In the genomic region with DNA sequence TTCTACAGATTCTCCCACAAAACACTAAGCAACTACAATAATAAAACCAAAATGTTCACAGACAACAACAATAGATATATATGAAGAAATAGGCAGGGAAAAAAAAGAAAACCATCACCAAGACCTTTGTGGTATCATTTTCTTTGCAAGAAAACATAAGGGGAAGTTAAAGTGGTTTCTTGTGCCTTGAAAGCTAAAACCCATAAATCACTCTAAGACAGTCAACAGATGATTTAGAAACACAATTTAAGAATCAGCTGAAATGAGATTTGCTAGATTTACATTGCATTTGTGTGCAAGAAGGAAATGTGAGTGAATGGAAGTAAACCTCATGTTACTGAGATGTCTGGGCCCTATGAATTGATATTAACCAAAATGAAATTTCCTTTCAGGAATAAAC, we compare ENCODE assay signal across 23 cellular contexts.
"Had no signal": no experiment of that assay in that cellular context is flagged by ENCODE, and none has a peak within 500 bp of the region (broad histone marks: within the 10 kb centered on the region; RNA-seq: fewer than 3 reads in every experiment).

No MANE protein-coding gene starts in this region.

- ATAC-seq: activated CD4-positive, CD25-positive, alpha-beta regulatory T cell treated with anti-CD3 and anti-CD28 coated beads, Interleukin-2, amount 50 U/mL, for 24 hours; activated CD8-positive, alpha-beta T cell treated with anti-CD3 and anti-CD28 coated beads, Interleukin-2, amount 10 ng/mL, durations not matched to agents 7 days and 5 days; esophagus mucosa; gastrocnemius medialis; heart left ventricle; left ventricle myocardium superior; stimulated activated memory B cell treated with anti-CD40 and anti-IgM and Interleukin-4, amounts not matched to agents 10 μg/mL and 1 μg/mL and 100 μg/mL, for 72 hours; upper lobe of right lung had no signal

- H3K36me3 ChIP-seq: gastrocnemius medialis, heart left ventricle, sigmoid colon, thoracic aorta, upper lobe of right lung had no signal

- DNase-seq: activated CD4-positive, alpha-beta T cell treated with anti-CD3 and anti-CD28 coated beads, Interleukin-2, amount 10 ng/mL, durations not matched to agents 7 days and 5 days; activated CD8-positive, alpha-beta T cell treated with anti-CD3 and anti-CD28 coated beads, Interleukin-2, amount 10 ng/mL, durations not matched to agents 7 days and 5 days; activated effector memory CD4-positive, alpha-beta T cell treated with Interleukin-2 at 50 U/mL for 16 hours; activated naive CD4-positive, alpha-beta T cell treated with anti-CD3 and anti-CD28 coated beads, Interleukin-2, amount 50 U/mL, for 16 hours; activated T-cell treated with anti-CD3 and anti-CD28 coated beads, Interleukin-2, amount 50 U/mL, for 24 hours; aorta; effector CD8-positive, alpha-beta T cell; gastrocnemius medialis; heart left ventricle; immature natural killer cell; left ventricle myocardium superior; nephron progenitor cell; nucleus accumbens; posterior cingulate gyrus; sigmoid colon; stimulated activated CD4-positive, alpha-beta T cell treated with anti-CD3 and anti-CD28 coated beads, Interleukin-4, amount 100 ng/mL, for 24 hours; T-helper 9 cell; upper lobe of right lung had no signal

- H3K9me3 ChIP-seq: gastrocnemius medialis, sigmoid colon, thoracic aorta, upper lobe of right lung had no signal

- H3K4me1 ChIP-seq: gastrocnemius medialis, heart left ventricle, sigmoid colon, upper lobe of right lung had no signal

- H3K4me3 ChIP-seq: coronary artery, gastrocnemius medialis, heart left ventricle, sigmoid colon, thoracic aorta, upper lobe of right lung had no signal

- H3K27me3 ChIP-seq: gastrocnemius medialis, heart left ventricle, sigmoid colon, upper lobe of right lung had no signal

- H3K27ac ChIP-seq: coronary artery, gastrocnemius medialis, heart left ventricle, sigmoid colon, thoracic aorta, upper lobe of right lung had no signal
